Comparison of ENCODE assay signal across 10 cellular contexts in the genomic region with DNA sequence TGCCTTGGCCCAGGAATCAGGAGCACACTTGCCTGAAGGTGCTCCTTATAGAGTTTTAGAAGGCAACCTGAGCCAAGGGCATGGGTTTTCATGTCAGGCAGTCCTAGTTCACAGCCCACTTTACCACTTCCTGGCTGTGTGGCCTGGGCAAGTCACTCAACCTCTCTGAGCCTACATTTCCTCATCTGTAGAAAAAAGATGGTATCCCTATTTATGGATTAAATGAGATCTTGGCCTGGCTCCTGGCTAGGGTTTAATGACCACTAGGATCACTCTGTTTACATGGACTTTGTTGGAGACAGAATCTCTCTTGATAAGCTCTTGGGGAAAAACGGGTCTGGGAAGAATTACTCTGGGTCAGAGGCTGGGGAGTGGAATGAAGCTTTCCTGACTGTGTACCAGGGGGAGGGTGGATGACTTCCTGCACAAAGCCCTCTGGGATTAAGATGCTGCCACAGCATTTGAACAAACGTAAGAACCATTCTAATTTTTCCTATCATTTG. TPM values are rescaled to one million over a fixed set of nuclear protein-coding genes. Genes with fewer than 3 reads are reported as not detected.
DNase-seq lines count a peak whose midpoint lies in the region; ATAC-seq and TF ChIP-seq lines count a peak whose summit lies in the region.
"Had no signal": no experiment of that assay in that cellular context is flagged by ENCODE, and none has a peak within 500 bp of the region (broad histone marks: within the 10 kb centered on the region; RNA-seq: fewer than 3 reads in every experiment).

No MANE protein-coding gene starts in this region.

- no peak for ATAC-seq in GM18519 (IDR thresholded peaks at IDR 0.05; ENCODE audit: low FRiP score, unreplicated experiment)

- H3K27ac ChIP-seq in brain microvascular endothelial cell, result peak overlapping the region; percentile 97
- H3K27ac ChIP-seq in vagina, result peak overlapping the region; percentile 83

- H3K27me3 ChIP-seq in brain microvascular endothelial cell (replicated peaks), result no peaks in the 10 kb centered on the region
- no peaks in the 10 kb centered on the region for H3K27me3 ChIP-seq in mucosa of stomach (ENCODE audit: control insufficient read depth, insufficient read depth, low read length)
- H3K27me3 ChIP-seq in vagina, result no peaks in the 10 kb centered on the region

- H3K4me3 ChIP-seq in brain microvascular endothelial cell (ENCODE audit: low read depth, low read length), result peak overlapping the region; percentile 95
- peak overlapping the region; percentile 6 for H3K4me3 ChIP-seq in mucosa of stomach (ENCODE audit: low read length)
- peak overlapping the region; percentile 63 to 67 for H3K4me3 ChIP-seq in vagina

- H3K36me3 ChIP-seq in brain microvascular endothelial cell (replicated peaks), result no peaks in the 10 kb centered on the region
- H3K36me3 ChIP-seq in mucosa of stomach (ENCODE audit: control insufficient read depth, insufficient read depth, low read length), result no peaks in the 10 kb centered on the region
- H3K36me3 ChIP-seq in vagina, result no peaks in the 10 kb centered on the region

- H3K9me3 ChIP-seq in mucosa of stomach (ENCODE audit: control insufficient read depth, low read length) (no peaks in the 10 kb centered on the region), vagina (no peaks in the 10 kb centered on the region)

- intact Hi-C loops in vagina (cut with DNase I) (loop anchor here (2.0 kb wide), 1 partner anchor 14 kb away; a partner anchor contains a TSS), posterior vena cava (cut with DNase I) (no loop called here)

- in situ Hi-C loops in brain microvascular endothelial cell (cut with HindIII; ENCODE audit: low pct_ligation_motif_present, low sequenced_read_pairs), result no loop called here

- peak overlapping the region; percentile 75 for H3K9ac ChIP-seq in mucosa of stomach (ENCODE audit: low read length)

- TF ChIP-seq CTCF in brain microvascular endothelial cell (IDR thresholded peaks at IDR 0.05; ENCODE audit: low read depth, low read length, missing control alignments), result no peak
- TF ChIP-seq CTCF in vagina (IDR thresholded peaks at IDR 0.05), result no peak

- H3K4me1 ChIP-seq in mucosa of stomach (ENCODE audit: control insufficient read depth, insufficient read depth, low read length) (peaks cover 33% of the 10 kb centered on the region), vagina (peaks cover 48% of the 10 kb centered on the region)

- TF ChIP-seq POLR2A in vagina (IDR thresholded peaks at IDR 0.05), result no peak

- peak; percentile 65 for DNase-seq in stimulated activated CD4-positive, alpha-beta T cell treated with anti-CD3 and anti-CD28 coated beads, Interleukin-15, amount 100 ng/mL, for 24 hours
- no peak for DNase-seq in stimulated activated CD4-positive, alpha-beta T cell treated with anti-CD3 and anti-CD28 coated beads, Interleukin-12 subunit alpha, Interleukin-12 subunit beta, amount 100 ng/mL, for 4 hours
- DNase-seq in brain microvascular endothelial cell, result peak; percentile 60
- no peak for DNase-seq in vagina (ENCODE audit: extremely low spot score in 2 of 2)
- DNase-seq in posterior vena cava (ENCODE audit: low spot score), result no peak
- DNase-seq in NCI-H748 treated with DMSO at 0.1 percent for 48 hours (lab: John Stamatoyannopoulos, UW), result no peak
- DNase-seq: GDM1 had no signal

RNA-seq across cellular contexts. Expression of a gene that starts 2.3 kb away (rescaled TPM):
- total RNA-seq in vagina, result 661 TPM
- 1,000 to 10,000 TPM in 1 of 2 donors, 100 to 1,000 TPM in 1; 643 to 1,788 TPM for total RNA-seq in posterior vena cava

RNA-seq across cellular contexts. Expression of a gene that starts 14.9 kb away (rescaled TPM):
- total RNA-seq in vagina, result 564 TPM
- 100 to 1,000 TPM; 240 to 379 TPM for total RNA-seq in posterior vena cava

RNA-seq across cellular contexts. Expression of a gene that starts 21.3 kb away (rescaled TPM):
- total RNA-seq in vagina (12.8 TPM), posterior vena cava (not detected)
- total RNA-seq: RPMI7951 had no signal

RNA-seq across cellular contexts. Expression of a gene that starts 21.8 kb away (rescaled TPM):
- total RNA-seq in vagina (63.3 TPM), posterior vena cava (100 to 1,000 TPM in 1 of 2 donors, 10 to 100 TPM in 1; 82.2 to 146 TPM)

RNA-seq across cellular contexts. Expression of a gene that starts 27.8 kb away (rescaled TPM):
- 110 TPM for total RNA-seq in vagina
- 100 to 1,000 TPM in 1 of 2 donors, 10 to 100 TPM in 1; 52.7 to 104 TPM for total RNA-seq in posterior vena cava

Comparison
In these comparisons a context has a peak if more than half of its experiments do, and no peak if none do; other contexts are left out.
1. DNase-seq: peak in stimulated activated CD4-positive, alpha-beta T cell treated with anti-CD3 and anti-CD28 coated beads, Interleukin-15, amount 100 ng/mL, for 24 hours (single experiment) and brain microvascular endothelial cell (single experiment); none in stimulated activated CD4-positive, alpha-beta T cell treated with anti-CD3 and anti-CD28 coated beads, Interleukin-12 subunit alpha, Interleukin-12 subunit beta, amount 100 ng/mL, for 4 hours (single experiment), vagina (0 of 2), posterior vena cava (single experiment) and NCI-H748 treated with DMSO at 0.1 percent for 48 hours (single experiment).
2. H3K4me3 ChIP-seq: peak in every context shown above with its lines; median percentile 95 in brain microvascular endothelial cell; 65 in vagina; 6 in mucosa of stomach.